In genomic region chr3:94249491-94250079, GRCh38 we compare ENCODE assay signal across 8 cellular contexts.
DNase-seq lines count a peak whose midpoint lies in the region; ATAC-seq and TF ChIP-seq lines count a peak whose summit lies in the region.

No MANE protein-coding gene starts in this region.

- intact Hi-C loops in Right ventricle myocardium inferior (cut with DNase I): no loop called here
- intact Hi-C loops in cardiac septum (cut with DNase I): no loop called here
- intact Hi-C loops in left colon (cut with DNase I, micrococcal nuclease): no loop called here

- H3K27ac ChIP-seq in WERI-Rb-1: no peak overlapping the region
- H3K27ac ChIP-seq in caudate nucleus (ENCODE audit: low read depth, low read length): no peak overlapping the region

- DNase-seq in Right ventricle myocardium inferior (ENCODE audit: missing footprints) (peak; percentile 69), cardiac septum (ENCODE audit: low spot score) (no peak), NCI-H146 treated with DMSO at 0.1 percent for 48 hours (lab: John Stamatoyannopoulos, UW; ENCODE audit: unreplicated experiment) (peak; percentile 33), WERI-Rb-1 (peak; percentile 62), caudate nucleus (lab: John Stamatoyannopoulos, UW) (peak in 37 of 61 donors; percentile 1 to 47 (median 10)), left colon (peak; percentile 39 to 81)
- peak; percentile 32 to 69 for DNase-seq in stimulated activated CD4-positive, alpha-beta T cell treated with anti-CD3 and anti-CD28 coated beads, Interleukin-4, amount 100 ng/mL, for 48 hours (ENCODE audit: low read depth in 2 of 2)

- no peaks in the 10 kb centered on the region for H3K36me3 ChIP-seq in WERI-Rb-1

- peaks cover 40% of the 10 kb centered on the region for H3K27me3 ChIP-seq in WERI-Rb-1 (ENCODE audit: insufficient read depth, low read depth, severe bottlenecking)

- ATAC-seq in Right ventricle myocardium inferior (peak; percentile 62), HG02678 (IDR thresholded peaks at IDR 0.05; ENCODE audit: unreplicated experiment) (peak; percentile 94), left colon (peak; percentile 67)

- H3K4me3 ChIP-seq in WERI-Rb-1 (ENCODE audit: low read depth, low read length): no peak overlapping the region

- peak; percentile 79 for TF ChIP-seq CTCF in WERI-Rb-1 (IDR thresholded peaks at IDR 0.05; ENCODE audit: low read depth, low read length)

- H3K9me3 ChIP-seq in WERI-Rb-1 (ENCODE audit: severe bottlenecking): no peaks in the 10 kb centered on the region
